Comparison of ENCODE assay signal across 12 cellular contexts in genomic region chr9:14383296-14383695, GRCh38.
DNase-seq lines count a peak whose midpoint lies in the region; ATAC-seq, FAIRE-seq and TF ChIP-seq lines count a peak whose summit lies in the region.
"Had no signal": no experiment of that assay in that cellular context is flagged by ENCODE, and none has a peak within 500 bp of the region (broad histone marks: within the 10 kb centered on the region; RNA-seq: fewer than 3 reads in every experiment).

No MANE protein-coding gene starts in this region.

- intact Hi-C loops in gastrocnemius medialis (cut with DNase I; ENCODE audit: low total_unique reads), result no loop called here
- intact Hi-C loops in kidney (cut with DNase I), result no loop called here

- H3K4me1 ChIP-seq in gastrocnemius medialis, result peaks cover 22 to 25% of the 10 kb centered on the region in 2 donors
- H3K4me1 ChIP-seq in kidney (ENCODE audit: control insufficient read depth in 1 of 2, insufficient read depth in 1 of 2, low read depth in 1 of 2, low read length in 2 of 2), result no peaks in the 10 kb centered on the region
- H3K4me1 ChIP-seq: transverse colon had no signal

- ATAC-seq in gastrocnemius medialis, result peak; percentile 56 to 73

- TF ChIP-seq POLR2A in gastrocnemius medialis (IDR thresholded peaks at IDR 0.05), result no peak

- no peak for TF ChIP-seq CTCF in gastrocnemius medialis (IDR thresholded peaks at IDR 0.05 in 4 of 5, conservative IDR thresholded peaks at IDR 0.05 in 1 of 5)
- no peak for TF ChIP-seq CTCF in kidney (IDR thresholded peaks at IDR 0.05; ENCODE audit: borderline replicate concordance, extremely low read depth, insufficient read depth)

- no peak overlapping the region for H3K9ac ChIP-seq in kidney (ENCODE audit: low read length in 2 of 2)

- FAIRE-seq in kidney (lab: Jason Lieb, UNC), result no peak
- FAIRE-seq: A204.1 had no signal

- H3K27ac ChIP-seq in gastrocnemius medialis, result peak overlapping the region; percentile 26 to 66 (median 52)
- H3K27ac ChIP-seq in kidney (ENCODE audit: low read depth in 2 of 2, low read length in 2 of 2), result no peak overlapping the region
- H3K27ac ChIP-seq: transverse colon had no signal

- H3K36me3 ChIP-seq in gastrocnemius medialis (no peaks in the 10 kb centered on the region), kidney (ENCODE audit: control insufficient read depth in 1 of 2, insufficient read depth in 2 of 2, low read length in 2 of 2) (no peaks in the 10 kb centered on the region)
- H3K36me3 ChIP-seq: transverse colon had no signal

- peak; percentile 24 for DNase-seq in NCI-H1694 (lab: John Stamatoyannopoulos, UW)
- no peak for DNase-seq in NCI-H1694 treated with DMSO at 0.1 percent for 48 hours (lab: John Stamatoyannopoulos, UW)
- DNase-seq in NCI-H1105 treated with DMSO at 0.1 percent for 48 hours (lab: John Stamatoyannopoulos, UW), result peak; percentile 65
- DNase-seq in cerebellar cortex (ENCODE audit: low spot score), result peak; percentile 39
- DNase-seq in gastrocnemius medialis, result peak; percentile 15 to 38
- no peak for DNase-seq in occipital lobe (lab: John Stamatoyannopoulos, UW)
- DNase-seq in kidney, result no peak
- no peak for DNase-seq in SHP77 treated with DMSO at 0.1 percent for 48 hours (lab: John Stamatoyannopoulos, UW)
- DNase-seq: MV-4-11, T-helper 1 cell, transverse colon had no signal

- H3K4me3 ChIP-seq in gastrocnemius medialis, result peak overlapping the region in 1 of 4 donors; percentile 37
- no peak overlapping the region for H3K4me3 ChIP-seq in kidney (ENCODE audit: low read length in 2 of 2)
- H3K4me3 ChIP-seq: transverse colon had no signal

- in situ Hi-C loops in gastrocnemius medialis (cut with MboI; ENCODE audit: low sequenced_read_pairs in 4 of 4), result no loop called here

- H3K27me3 ChIP-seq in gastrocnemius medialis, result no peaks in the 10 kb centered on the region
- H3K27me3 ChIP-seq: transverse colon had no signal

- H3K9me3 ChIP-seq in gastrocnemius medialis (no peaks in the 10 kb centered on the region), kidney (ENCODE audit: control insufficient read depth in 1 of 2, low read length in 2 of 2) (no peaks in the 10 kb centered on the region)
- H3K9me3 ChIP-seq: transverse colon had no signal

Comparison
In these comparisons a context has a peak if more than half of its experiments do, and no peak if none do; other contexts are left out.
1. DNase-seq: peak in NCI-H1694 (single experiment), NCI-H1105 treated with DMSO at 0.1 percent for 48 hours (single experiment), cerebellar cortex (single experiment) and gastrocnemius medialis (2 of 2); none in NCI-H1694 treated with DMSO at 0.1 percent for 48 hours (single experiment), occipital lobe (single experiment), kidney (single experiment) and SHP77 treated with DMSO at 0.1 percent for 48 hours (single experiment).
2. H3K27ac ChIP-seq: peak in gastrocnemius medialis (4 of 4); none in kidney (0 of 2).